Comparison of ENCODE assay signal across 7 cellular contexts in genomic region chr5:78647411-78647818, GRCh38. TPM values are rescaled to one million over a fixed set of nuclear protein-coding genes. Genes with fewer than 3 reads are reported as not detected.
A peak's percentile ranks its signal among the peaks of the same experiment; 100 is the strongest.
DNase-seq lines count a peak whose midpoint lies in the region; ATAC-seq, FAIRE-seq and TF ChIP-seq lines count a peak whose summit lies in the region.

No MANE protein-coding gene starts in this region.

- H4K20me1 ChIP-seq in Loucy (ENCODE audit: insufficient read depth, low read length, poor library complexity, severe bottlenecking) = no peaks in the 10 kb centered on the region
- peaks cover 32% of the 10 kb centered on the region for H4K20me1 ChIP-seq in astrocyte (ENCODE audit: insufficient read depth, low read length)

- DNase-seq in astrocyte (ENCODE audit: low read depth) (peak; percentile 46), kidney glomerular epithelial cell (lab: John Stamatoyannopoulos, UW) (peak; percentile 34)
- DNase-seq in stimulated activated naive CD8-positive, alpha-beta T cell treated with anti-CD3 and anti-CD28 coated beads, Interleukin-15, amount 100 ng/mL, for 72 hours = no peak
- DNase-seq in stimulated activated naive CD4-positive, alpha-beta T cell treated with Interleukin-2 at 50 U/mL for 16 hours (lab: John Stamatoyannopoulos, UW) = no peak

- H3K27me3 ChIP-seq in Loucy (ENCODE audit: insufficient read depth, low read length, poor library complexity, severe bottlenecking) = peaks cover 8% of the 10 kb centered on the region
- H3K27me3 ChIP-seq in astrocyte (ENCODE audit: insufficient read depth, low read length) = no peaks in the 10 kb centered on the region

- peak overlapping the region; percentile 95 for H3K4me3 Mint-ChIP-seq in astrocyte (ENCODE audit: unreplicated experiment)
- H3K4me3 Mint-ChIP-seq in stimulated activated naive CD8-positive, alpha-beta T cell treated with anti-CD3 and anti-CD28 coated beads, Interleukin-15, amount 100 ng/mL, for 72 hours = peak overlapping the region; percentile 52 to 77

- peak overlapping the region; percentile 94 for H3K27ac Mint-ChIP-seq in astrocyte (ENCODE audit: unreplicated experiment)
- H3K27ac Mint-ChIP-seq in stimulated activated naive CD8-positive, alpha-beta T cell treated with anti-CD3 and anti-CD28 coated beads, Interleukin-15, amount 100 ng/mL, for 72 hours = no peak overlapping the region

- peak overlapping the region; percentile 88 for H3K27ac ChIP-seq in astrocyte (ENCODE audit: low read depth, low read length)

- H3K4me1 ChIP-seq in Loucy (ENCODE audit: insufficient read depth, low read length, poor library complexity, severe bottlenecking) (peaks cover 24% of the 10 kb centered on the region), astrocyte (ENCODE audit: insufficient read depth, low read length) (peaks cover 26% of the 10 kb centered on the region)

- no peaks in the 10 kb centered on the region for H3K36me3 Mint-ChIP-seq in astrocyte (ENCODE audit: low read depth, unreplicated experiment)

- ATAC-seq in stimulated activated naive CD8-positive, alpha-beta T cell treated with anti-CD3 and anti-CD28 coated beads, Interleukin-15, amount 100 ng/mL, for 72 hours = no peak
- no peak for ATAC-seq in GM21390 (IDR thresholded peaks at IDR 0.05; ENCODE audit: unreplicated experiment)

- H3K9me3 ChIP-seq in Loucy (ENCODE audit: insufficient read depth, low read depth, low read length) (no peaks in the 10 kb centered on the region), astrocyte (ENCODE audit: insufficient read depth, low read depth, low read length) (no peaks in the 10 kb centered on the region)

- H3K4me1 Mint-ChIP-seq in astrocyte (ENCODE audit: low read depth, unreplicated experiment) = peaks cover 32% of the 10 kb centered on the region
- H3K4me1 Mint-ChIP-seq in stimulated activated naive CD8-positive, alpha-beta T cell treated with anti-CD3 and anti-CD28 coated beads, Interleukin-15, amount 100 ng/mL, for 72 hours = peaks cover 18% of the 10 kb centered on the region

- no peaks in the 10 kb centered on the region for H3K36me3 ChIP-seq in Loucy (ENCODE audit: insufficient read depth, low read length)
- H3K36me3 ChIP-seq in astrocyte (ENCODE audit: insufficient read depth, low read length) = peaks cover 6% of the 10 kb centered on the region

- no peak overlapping the region for H3K9ac ChIP-seq in Loucy (ENCODE audit: low read depth, low read length, poor library complexity, severe bottlenecking)
- H3K9ac ChIP-seq in astrocyte (ENCODE audit: low read length) = peak overlapping the region; percentile 95

- H3K9me2 ChIP-seq in Loucy (replicated peaks; ENCODE audit: low read depth, low read length) = no peaks in the 10 kb centered on the region

- H3K27me3 Mint-ChIP-seq in astrocyte (ENCODE audit: low read depth, unreplicated experiment) = no peaks in the 10 kb centered on the region
- peaks cover 66% of the 10 kb centered on the region for H3K27me3 Mint-ChIP-seq in stimulated activated naive CD8-positive, alpha-beta T cell treated with anti-CD3 and anti-CD28 coated beads, Interleukin-15, amount 100 ng/mL, for 72 hours

- H2AFZ ChIP-seq in Loucy (ENCODE audit: low read length) = 0 out of 2 replicates have a peak overlapping the region, but pooled peaks have one; percentile 25
- H2AFZ ChIP-seq in astrocyte (ENCODE audit: low read depth, low read length) = peak overlapping the region; percentile 59

- TF ChIP-seq CTCF in Loucy (conservative IDR thresholded peaks at IDR 0.05; ENCODE audit: low read length) (no peak), astrocyte (IDR thresholded peaks at IDR 0.05; ENCODE audit: insufficient read depth, low read depth, low read length) (no peak)

- H3K9me3 Mint-ChIP-seq in astrocyte (ENCODE audit: unreplicated experiment) = no peaks in the 10 kb centered on the region
- no peaks in the 10 kb centered on the region for H3K9me3 Mint-ChIP-seq in stimulated activated naive CD8-positive, alpha-beta T cell treated with anti-CD3 and anti-CD28 coated beads, Interleukin-15, amount 100 ng/mL, for 72 hours

- no peak for FAIRE-seq in astrocyte (lab: Jason Lieb, UNC)

- H3K4me3 ChIP-seq in GM08714 (ENCODE audit: low read length) (peak overlapping the region; percentile 96), Loucy (ENCODE audit: low read length, poor library complexity, severe bottlenecking) (peak overlapping the region; percentile 73), astrocyte (ENCODE audit: insufficient read depth, low read depth, low read length) (peak overlapping the region; percentile 86)

- 0 out of 2 replicates have a peak, but pooled peaks cover 4% of the 10 kb centered on the region for H3F3A ChIP-seq in Loucy (ENCODE audit: low read depth)

- H3K4me2 ChIP-seq in Loucy (ENCODE audit: low read depth, low read length, poor library complexity, severe bottlenecking) (peak overlapping the region; percentile 91), astrocyte (ENCODE audit: low read length) (peak overlapping the region; percentile 97)

- H3K79me2 ChIP-seq in Loucy (ENCODE audit: insufficient read depth, low read length) (no peaks in the 10 kb centered on the region), astrocyte (ENCODE audit: insufficient read depth, low read length) (peaks cover 56% of the 10 kb centered on the region)

RNA-seq across cellular contexts. Expression of gene LHFPL2, which starts 1.2 kb away (rescaled TPM):
- total RNA-seq in astrocyte = 17.0 and 19.8 TPM in 2 replicates

Comparison
In these comparisons a context has a peak if more than half of its experiments do, and no peak if none do; other contexts are left out.
1. DNase-seq: peak in astrocyte (single experiment) and kidney glomerular epithelial cell (single experiment); none in stimulated activated naive CD8-positive, alpha-beta T cell treated with anti-CD3 and anti-CD28 coated beads, Interleukin-15, amount 100 ng/mL, for 72 hours (0 of 2) and stimulated activated naive CD4-positive, alpha-beta T cell treated with Interleukin-2 at 50 U/mL for 16 hours (single experiment).
2. Peak in every context shown above with its lines, with median percentiles within 50 percentile points of each other: H3K4me3 ChIP-seq.